ENCODE assay signal across 23 cellular contexts in genomic region chr19:35304036-35304435, GRCh38. TPM values are rescaled to one million over a fixed set of nuclear protein-coding genes. Genes with fewer than 3 reads are reported as not detected.
"Had no signal": no experiment of that assay in that cellular context is flagged by ENCODE, and none has a peak within 500 bp of the region (broad histone marks: within the 10 kb centered on the region; RNA-seq: fewer than 3 reads in every experiment).

No MANE protein-coding gene starts in this region.

- ATAC-seq: activated CD8-positive, alpha-beta memory T cell treated with anti-CD3 and anti-CD28 coated beads, Interleukin-2, amount 10 ng/mL, durations not matched to agents 7 days and 5 days; body of pancreas; T-helper 17 cell had no signal

- H2AFZ ChIP-seq: PC-9 had no signal

- H3K4me3 ChIP-seq: body of pancreas, PC-9 had no signal

- H3K27me3 Mint-ChIP-seq: activated B cell treated with CpG ODN at 0.5 μM for 24 hours; activated CD4-positive, alpha-beta T cell treated with anti-CD3 and anti-CD28 coated beads, Interleukin-2, amount 10 ng/mL, durations not matched to agents 24 days and 14 days; activated naive CD4-positive, alpha-beta T cell treated with anti-CD3 and anti-CD28 coated beads, Interleukin-2, amount 50 U/mL, for 24 hours; activated T-cell treated with anti-CD3 and anti-CD28 coated beads, Interleukin-2, amount 50 U/mL, for 24 hours had no signal

- H3K9me3 ChIP-seq: body of pancreas had no signal

- H3K4me1 Mint-ChIP-seq: activated CD4-positive, alpha-beta T cell treated with anti-CD3 and anti-CD28 coated beads, Interleukin-2, amount 10 ng/mL, durations not matched to agents 24 days and 14 days; activated CD8-positive, alpha-beta memory T cell treated with anti-CD3 and anti-CD28 coated beads, Interleukin-2, amount 10 ng/mL, durations not matched to agents 7 days and 5 days; activated naive CD4-positive, alpha-beta T cell treated with anti-CD3 and anti-CD28 coated beads, Interleukin-2, amount 50 U/mL, for 24 hours had no signal

- H3K27ac Mint-ChIP-seq: activated B cell treated with CpG ODN at 0.5 μM for 24 hours; activated CD4-positive, alpha-beta T cell treated with anti-CD3 and anti-CD28 coated beads, Interleukin-2, amount 10 ng/mL, durations not matched to agents 24 days and 14 days; activated CD8-positive, alpha-beta memory T cell treated with anti-CD3 and anti-CD28 coated beads, Interleukin-2, amount 10 ng/mL, durations not matched to agents 7 days and 5 days; activated naive CD4-positive, alpha-beta T cell treated with anti-CD3 and anti-CD28 coated beads, Interleukin-2, amount 50 U/mL, for 24 hours; activated T-cell treated with anti-CD3 and anti-CD28 coated beads, Interleukin-2, amount 50 U/mL, for 24 hours; activated T-helper 1 cell treated with anti-CD3 and anti-CD28 coated beads, Interleukin-12 subunit alpha, Interleukin-12 subunit beta, Interleukin-2, Interleukin-4 antibody, amounts not matched to agents 30 ng/mL and 10 ng/mL and 1 ng/mL, durations not matched to agents 14 hours and 24 hours and 36 hours had no signal

- H3K4me2 ChIP-seq: PC-9 had no signal

- DNase-seq: activated B cell treated with CpG ODN at 0.5 μM for 24 hours; activated CD4-positive, alpha-beta T cell treated with anti-CD3 and anti-CD28 coated beads for 1 hour; activated CD4-positive, alpha-beta T cell treated with anti-CD3 and anti-CD28 coated beads, Interleukin-2, amount 10 ng/mL, durations not matched to agents 24 days and 14 days; activated CD4-positive, alpha-beta T cell treated with anti-CD3 and anti-CD28 coated beads, Interleukin-2, amount 50 U/mL, for 48 hours; activated CD8-positive, alpha-beta memory T cell treated with anti-CD3 and anti-CD28 coated beads, Interleukin-2, amount 10 ng/mL, durations not matched to agents 7 days and 5 days; activated effector memory CD4-positive, alpha-beta T cell treated with Interleukin-2 at 50 U/mL for 16 hours; activated naive CD4-positive, alpha-beta T cell; activated T-cell treated with anti-CD3 and anti-CD28 coated beads, Interleukin-2, amount 50 U/mL, for 24 hours; aorta; body of pancreas; Kasumi-1; NCI-H146; NCI-H187 treated with DMSO at 0.1 percent for 48 hours; NCI-H2081 treated with DMSO at 0.1 percent for 48 hours; NCI-H446; NCI-H524; PC-9; SIG-M5; T-helper 17 cell; T-helper 9 cell had no signal

- H3K27me3 ChIP-seq: body of pancreas had no signal

- H3K4me3 Mint-ChIP-seq: activated B cell treated with CpG ODN at 0.5 μM for 24 hours; activated CD4-positive, alpha-beta T cell treated with anti-CD3 and anti-CD28 coated beads, Interleukin-2, amount 10 ng/mL, durations not matched to agents 24 days and 14 days; activated CD8-positive, alpha-beta memory T cell treated with anti-CD3 and anti-CD28 coated beads, Interleukin-2, amount 10 ng/mL, durations not matched to agents 7 days and 5 days; activated naive CD4-positive, alpha-beta T cell treated with anti-CD3 and anti-CD28 coated beads, Interleukin-2, amount 50 U/mL, for 24 hours; activated T-cell treated with anti-CD3 and anti-CD28 coated beads, Interleukin-2, amount 50 U/mL, for 24 hours; activated T-helper 1 cell treated with anti-CD3 and anti-CD28 coated beads, Interleukin-12 subunit alpha, Interleukin-12 subunit beta, Interleukin-2, Interleukin-4 antibody, amounts not matched to agents 30 ng/mL and 10 ng/mL and 1 ng/mL, durations not matched to agents 14 hours and 24 hours and 36 hours; T-helper 17 cell had no signal

- H3K36me3 Mint-ChIP-seq: activated CD8-positive, alpha-beta memory T cell treated with anti-CD3 and anti-CD28 coated beads, Interleukin-2, amount 10 ng/mL, durations not matched to agents 7 days and 5 days; activated naive CD4-positive, alpha-beta T cell treated with anti-CD3 and anti-CD28 coated beads, Interleukin-2, amount 50 U/mL, for 24 hours had no signal

- H3K9me3 Mint-ChIP-seq: activated B cell treated with CpG ODN at 0.5 μM for 24 hours; activated CD4-positive, alpha-beta T cell treated with anti-CD3 and anti-CD28 coated beads, Interleukin-2, amount 10 ng/mL, durations not matched to agents 24 days and 14 days; activated naive CD4-positive, alpha-beta T cell treated with anti-CD3 and anti-CD28 coated beads, Interleukin-2, amount 50 U/mL, for 24 hours; activated T-cell treated with anti-CD3 and anti-CD28 coated beads, Interleukin-2, amount 50 U/mL, for 24 hours; activated T-helper 1 cell treated with anti-CD3 and anti-CD28 coated beads, Interleukin-12 subunit alpha, Interleukin-12 subunit beta, Interleukin-2, Interleukin-4 antibody, amounts not matched to agents 30 ng/mL and 10 ng/mL and 1 ng/mL, durations not matched to agents 14 hours and 24 hours and 36 hours had no signal

- FAIRE-seq: TTC549 had no signal

- H3K27ac ChIP-seq: body of pancreas, PC-9 had no signal

RNA-seq across cellular contexts. Expression of gene MAG, which starts 12.1 kb away (rescaled TPM):
- total RNA-seq: activated CD4-positive, alpha-beta T cell treated with anti-CD3 and anti-CD28 coated beads, Interleukin-2, amount 10 ng/mL, durations not matched to agents 24 days and 14 days; activated T-helper 1 cell treated with anti-CD3 and anti-CD28 coated beads, Interleukin-12 subunit alpha, Interleukin-12 subunit beta, Interleukin-2, Interleukin-4 antibody, amounts not matched to agents 30 ng/mL and 10 ng/mL and 1 ng/mL, durations not matched to agents 14 hours and 24 hours and 36 hours; T-helper 17 cell had no signal
- polyA plus RNA-seq: aorta had no signal

RNA-seq across cellular contexts. Expression of gene HAMP, which starts 21.7 kb away (rescaled TPM):
- total RNA-seq: body of pancreas had no signal
- polyA plus RNA-seq: aorta had no signal

RNA-seq across cellular contexts. Expression of gene FFAR1, which starts 43.7 kb away (rescaled TPM):
- total RNA-seq: activated CD8-positive, alpha-beta memory T cell treated with anti-CD3 and anti-CD28 coated beads, Interleukin-2, amount 10 ng/mL, durations not matched to agents 7 days and 5 days; aorta had no signal
- polyA plus RNA-seq: aorta had no signal
